Comparison of ENCODE assay signal across 17 cellular contexts in genomic region chr15:78913012-78913411, GRCh38. TPM values are rescaled to one million over a fixed set of nuclear protein-coding genes. Genes with fewer than 3 reads are reported as not detected.
DNase-seq lines count a peak whose midpoint lies in the region; ATAC-seq, FAIRE-seq and TF ChIP-seq lines count a peak whose summit lies in the region.
"Had no signal": no experiment of that assay in that cellular context is flagged by ENCODE, and none has a peak within 500 bp of the region (broad histone marks: within the 10 kb centered on the region; RNA-seq: fewer than 3 reads in every experiment).

No MANE protein-coding gene starts in this region.

- H3K27ac ChIP-seq in HepG2 (ENCODE audit: extremely low read length, insufficient read depth, low read length) (no peak overlapping the region), right lobe of liver (no peak overlapping the region), small intestine (ENCODE audit: low read depth in 1 of 2, low read length in 1 of 2) (peak overlapping the region in 1 of 2 donors; percentile 57), stomach (peak overlapping the region in 2 of 5 donors; percentile 70 to 80), neural progenitor cell (no peak overlapping the region)

- intact Hi-C loops in HepG2 (cut with micrococcal nuclease; ENCODE audit: unreplicated experiment) (no loop called here), right lobe of liver (cut with DNase I) (no loop called here), stomach (cut with DNase I; ENCODE audit: low total_unique reads) (loop anchor here (10.0 kb wide), 1 partner anchor 62 kb away; no protein-coding TSS in a partner anchor)

- no peak for TF ChIP-seq POLR2A in HepG2 (IDR thresholded peaks at IDR 0.05; ENCODE audit: insufficient read depth in 1 of 2, low read depth in 2 of 2, low read length in 2 of 2)
- no peak for TF ChIP-seq POLR2A in right lobe of liver (IDR thresholded peaks at IDR 0.05)
- no peak for TF ChIP-seq POLR2A in stomach (IDR thresholded peaks at IDR 0.05)

- H3K27me3 ChIP-seq in HepG2 (ENCODE audit: control insufficient read depth in 1 of 2, insufficient read depth in 2 of 2, low read length in 2 of 2), result no peaks in the 10 kb centered on the region
- H3K27me3 ChIP-seq in right lobe of liver, result no peaks in the 10 kb centered on the region
- H3K27me3 ChIP-seq in small intestine (ENCODE audit: control insufficient read depth in 2 of 2, insufficient read depth in 2 of 2, low read length in 2 of 2), result no peaks in the 10 kb centered on the region
- H3K27me3 ChIP-seq in stomach, result no peaks in the 10 kb centered on the region
- H3K27me3 ChIP-seq in neural progenitor cell, result no peaks in the 10 kb centered on the region

- no peaks in the 10 kb centered on the region for H3K9me3 Mint-ChIP-seq in chondrocyte (ENCODE audit: low read depth)
- no peaks in the 10 kb centered on the region for H3K9me3 Mint-ChIP-seq in neural progenitor cell
- H3K9me3 Mint-ChIP-seq: CD8-positive, alpha-beta memory T cell had no signal

- H2AFZ ChIP-seq in HepG2 (ENCODE audit: low read length), result no peak overlapping the region
- no peak overlapping the region for H2AFZ ChIP-seq in neural progenitor cell (replicated peaks)

- 98% methylated on average over 3 of the region's 3 CpGs for WGBS in HepG2 (ENCODE audit: low lambda C conversion rate)
- WGBS in right lobe of liver (ENCODE audit: insufficient coverage, low coverage, low lambda C conversion rate, missing lambda C conversion rate), result 67% methylated on average over 2 of the region's 3 CpGs
- 35 to 77% (median 59%) methylated on average over 3 of the region's 3 CpGs for WGBS in small intestine, 3 donors
- WGBS in stomach, 5 donors, result 69 to 90% (median 80%) methylated on average over 3 of the region's 3 CpGs

- peaks cover 31% of the 10 kb centered on the region for H3F3A ChIP-seq in neural progenitor cell (ENCODE audit: low read depth)

- DNase-seq in HepG2 (ENCODE audit: low spot score) (no peak), right lobe of liver (no peak), chondrocyte (ENCODE audit: low spot score) (no peak), small intestine (peak; percentile 82), stomach (no peak), NK-92 (lab: John Stamatoyannopoulos, UW; ENCODE audit: unreplicated experiment) (no peak), neural progenitor cell (ENCODE audit: low spot score) (no peak)
- DNase-seq: CD8-positive, alpha-beta memory T cell; KG1; NCI-H1694 treated with DMSO at 0.1 percent for 48 hours; NCI-H510A; NCI-H774; OCI-M1; RPMI8226 had no signal

- H3K9ac ChIP-seq in HepG2 (ENCODE audit: insufficient read depth, low read depth, low read length) (no peak overlapping the region), neural progenitor cell (no peak overlapping the region)

- TF ChIP-seq CTCF in HepG2 (CRISPR knock-in tag; IDR thresholded peaks at IDR 0.05) (no peak), right lobe of liver (IDR thresholded peaks at IDR 0.05) (no peak), chondrocyte (IDR thresholded peaks at IDR 0.05) (no peak), stomach (IDR thresholded peaks at IDR 0.05) (no peak), neural progenitor cell (IDR thresholded peaks at IDR 0.05) (no peak)

- no peak for TF ChIP-seq RAD21 in HepG2 (CRISPR knock-in tag; IDR thresholded peaks at IDR 0.05)

- H3K4me3 ChIP-seq in HepG2 (replicated peaks in 1 of 3; ENCODE audit: insufficient read depth in 1 of 3, low read depth in 2 of 3, low read length in 3 of 3) (no peak overlapping the region), right lobe of liver (no peak overlapping the region), small intestine (ENCODE audit: low read depth in 1 of 2, low read length in 2 of 2) (no peak overlapping the region), stomach (no peak overlapping the region), neural progenitor cell (no peak overlapping the region)

- H3K4me3 Mint-ChIP-seq in chondrocyte (ENCODE audit: unreplicated experiment), result no peak overlapping the region
- H3K4me3 Mint-ChIP-seq in neural progenitor cell, result no peak overlapping the region
- H3K4me3 Mint-ChIP-seq: CD8-positive, alpha-beta memory T cell had no signal

- H3K27ac Mint-ChIP-seq in chondrocyte (ENCODE audit: unreplicated experiment) (peak overlapping the region; percentile 15), neural progenitor cell (no peak overlapping the region)

- peaks cover 37% of the 10 kb centered on the region for H3K4me1 Mint-ChIP-seq in chondrocyte (ENCODE audit: low read depth)
- H3K4me1 Mint-ChIP-seq in neural progenitor cell, result peaks cover 3% of the 10 kb centered on the region

- H3K79me2 ChIP-seq in HepG2 (ENCODE audit: insufficient read depth, low read length) (no peaks in the 10 kb centered on the region), neural progenitor cell (ENCODE audit: low read depth) (no peaks in the 10 kb centered on the region)

- H4K20me1 ChIP-seq in HepG2 (ENCODE audit: insufficient read depth, low read length) (peaks cover 4% of the 10 kb centered on the region; the same call in 1 of the 2 replicates), neural progenitor cell (ENCODE audit: low read depth) (peaks cover 43% of the 10 kb centered on the region)

- no peak overlapping the region for H3K4me2 ChIP-seq in HepG2 (ENCODE audit: low read depth, low read length)
- no peak overlapping the region for H3K4me2 ChIP-seq in neural progenitor cell

- H3K4me1 ChIP-seq in HepG2 (ENCODE audit: insufficient read depth, low read length) (peaks cover 62% of the 10 kb centered on the region), right lobe of liver (peaks cover 0 to 44% (median 0%) of the 10 kb centered on the region in 4 donors), small intestine (ENCODE audit: control insufficient read depth in 2 of 2, insufficient read depth in 1 of 2, low read depth in 1 of 2, low read length in 1 of 2) (peaks cover 0 to 2% of the 10 kb centered on the region in 2 donors), stomach (peaks cover 11 to 94% (median 45%) of the 10 kb centered on the region in 4 donors), neural progenitor cell (no peaks in the 10 kb centered on the region)

- H3K27me3 Mint-ChIP-seq in chondrocyte (ENCODE audit: low read depth) (no peaks in the 10 kb centered on the region), neural progenitor cell (ENCODE audit: insufficient read depth, low read depth) (no peaks in the 10 kb centered on the region)
- H3K27me3 Mint-ChIP-seq: CD8-positive, alpha-beta memory T cell had no signal

- FAIRE-seq in HepG2 (lab: Jason Lieb, UNC) (no peak), small intestine (lab: Jason Lieb, UNC) (no peak)
- FAIRE-seq: A204.1, GM12892, GM18507 had no signal

- CTCF ChIA-PET in HepG2 (lab: Yijun Ruan, JAX; ENCODE audit: low intra/inter-chr PET ratio, low total read pairs), result no interaction called here

- H3K36me3 ChIP-seq in HepG2 (replicated peaks in 1 of 2; ENCODE audit: control insufficient read depth in 1 of 2, insufficient read depth in 2 of 2, low read length in 2 of 2), result peaks cover 9 to 42% of the 10 kb centered on the region in 2 experiments; a peak in 4 of 5 replicates
- H3K36me3 ChIP-seq in right lobe of liver, result peaks cover 5 to 24% (median 7%) of the 10 kb centered on the region in 4 donors
- peaks cover 0 to 3% of the 10 kb centered on the region in 2 donors for H3K36me3 ChIP-seq in small intestine (ENCODE audit: control insufficient read depth in 2 of 2, insufficient read depth in 2 of 2, low read length in 2 of 2)
- H3K36me3 ChIP-seq in stomach, result peaks cover 17 to 82% (median 78%) of the 10 kb centered on the region in 4 donors
- H3K36me3 ChIP-seq in neural progenitor cell, result no peaks in the 10 kb centered on the region

- no peak for TF ChIP-seq EP300 in HepG2 (IDR thresholded peaks at IDR 0.05; ENCODE audit: low read depth in 2 of 2, low read length in 2 of 2)
- no peak for TF ChIP-seq EP300 in HepG2 (CRISPR knock-in tag; IDR thresholded peaks at IDR 0.05; ENCODE audit: borderline replicate concordance)
- no peak for TF ChIP-seq EP300 in stomach (IDR thresholded peaks at IDR 0.05)

- in situ Hi-C loops in HepG2 (cut with HindIII; ENCODE audit: extremely low pct_ligation_motif_present, low pct_unique_long_range_greater_than_20kb), result no loop called here

- POLR2A ChIA-PET in HepG2 (lab: Yijun Ruan, JAX), result interaction anchor here (1.0 kb wide), 1 partner anchor 66 kb away, joined by 4 read pairs; no protein-coding TSS in a partner anchor

- no peaks in the 10 kb centered on the region for H3K9me3 ChIP-seq in HepG2 (ENCODE audit: low read length)
- H3K9me3 ChIP-seq in right lobe of liver, result no peaks in the 10 kb centered on the region
- no peaks in the 10 kb centered on the region for H3K9me3 ChIP-seq in small intestine (ENCODE audit: control insufficient read depth, low read depth)
- no peaks in the 10 kb centered on the region for H3K9me3 ChIP-seq in stomach
- no peaks in the 10 kb centered on the region for H3K9me3 ChIP-seq in neural progenitor cell (ENCODE audit: low read depth)

- H3K36me3 Mint-ChIP-seq in chondrocyte (ENCODE audit: low read depth) (peaks cover 39% of the 10 kb centered on the region), neural progenitor cell (peaks cover 32% of the 10 kb centered on the region)

- ATAC-seq in HepG2 (no peak), right lobe of liver (no peak)

- BruUV-seq in HepG2 (replicated peaks; lab: Mats Ljungman, UMichigan), result no TSS peak

RNA-seq across cellular contexts. Expression of gene CTSH, which starts 31.8 kb away (rescaled TPM):
- total RNA-seq in HepG2 (2016; rRNA removed; fragmentation: Illumina TruSeq; extraction: Trizol), result 145 and 265 TPM in 2 replicates
- total RNA-seq in HepG2 (2016; cell fraction: cytosol; rRNA removed; fragmentation: Illumina TruSeq; extraction: Trizol; ENCODE audit: low read depth), result 38.3 and 41.8 TPM in 2 replicates
- total RNA-seq in HepG2 (2016; cell fraction: insoluble cytoplasmic fraction; rRNA removed; fragmentation: Illumina TruSeq; extraction: Trizol), result 147 and 263 TPM in 2 replicates
- total RNA-seq in HepG2 (2016; cell fraction: membrane; rRNA removed; fragmentation: Illumina TruSeq; extraction: Trizol), result 76.7 and 76.8 TPM in 2 replicates
- 192 and 212 TPM in 2 replicates for total RNA-seq in HepG2 (2016; cell fraction: nucleus; rRNA removed; fragmentation: Illumina TruSeq; extraction: Trizol)
- polyA plus RNA-seq in HepG2 (2011; rRNA removed), result 653 and 707 TPM in 2 replicates
- polyA plus RNA-seq in HepG2 (2011; cell fraction: cytosol; rRNA removed), result 619 and 690 TPM in 2 replicates
- 438 and 468 TPM in 2 replicates for polyA plus RNA-seq in HepG2 (2011; cell fraction: nucleus; rRNA removed)
- 370 and 429 TPM in 2 replicates for polyA plus RNA-seq in HepG2 (2012)
- polyA plus RNA-seq in HepG2 (2016; cell fraction: cytosol; fragmentation: Illumina TruSeq; extraction: Trizol; ENCODE audit: low read depth), result 85.5 and 99.3 TPM in 2 replicates
- polyA plus RNA-seq in HepG2 (2016; cell fraction: insoluble cytoplasmic fraction; fragmentation: Illumina TruSeq; extraction: Trizol; ENCODE audit: low read depth), result 143 and 146 TPM in 2 replicates
- 90.8 and 95.9 TPM in 2 replicates for polyA plus RNA-seq in HepG2 (2016; cell fraction: membrane; fragmentation: Illumina TruSeq; extraction: Trizol; ENCODE audit: low read depth)
- polyA plus RNA-seq in HepG2 (2016; cell fraction: nucleus; fragmentation: Illumina TruSeq; extraction: Trizol; ENCODE audit: insufficient read depth, low read depth), result 337 and 346 TPM in 2 replicates
- 0.44 and 261 TPM in 2 replicates for polyA minus RNA-seq in HepG2 (2011; rRNA and poly(A)+ RNA removed; ENCODE audit: low replicate concordance)
- polyA minus RNA-seq in HepG2 (2011; cell fraction: cytosol; rRNA and poly(A)+ RNA removed), result 172 and 190 TPM in 2 replicates
- polyA minus RNA-seq in HepG2 (2011; cell fraction: nucleus; rRNA and poly(A)+ RNA removed), result 126 and 165 TPM in 2 replicates
- 100 to 1,000 TPM in 2 of 6 experiments, 10 to 100 TPM in 4; 32.0 to 183 (median 98.1) TPM for total RNA-seq in right lobe of liver
- total RNA-seq in chondrocyte, result 12.0 to 22.5 TPM (median 22.0 TPM) in 3 replicates
- 100 to 1,000 TPM; 116 to 208 (median 126) TPM for polyA plus RNA-seq in small intestine
- total RNA-seq in stomach, result 100 to 1,000 TPM; 173 to 386 (median 309) TPM
- polyA plus RNA-seq in stomach, result 100 to 1,000 TPM in 2 of 3 donors, 10 to 100 TPM in 1; 79.3 to 193 (median 125) TPM
- total RNA-seq in neural progenitor cell (ENCODE audit: low replicate concordance), result 3.5 and 9.0 TPM in 2 replicates

RNA-seq across cellular contexts. Expression of gene MORF4L1, which starts 40.3 kb away (rescaled TPM):
- total RNA-seq in HepG2 (2016; rRNA removed; fragmentation: Illumina TruSeq; extraction: Trizol) (218 and 361 TPM in 2 replicates), right lobe of liver (100 to 1,000 TPM in 4 of 6 experiments, 10 to 100 TPM in 2; 86.9 to 126 (median 115) TPM), chondrocyte (491 to 545 TPM (median 512 TPM) in 3 replicates), stomach (100 to 1,000 TPM in 4 of 5 donors, 10 to 100 TPM in 1; 78.8 to 545 (median 273) TPM), neural progenitor cell (ENCODE audit: low replicate concordance) (633 and 930 TPM in 2 replicates)
- 66.4 and 72.5 TPM in 2 replicates for total RNA-seq in HepG2 (2016; cell fraction: cytosol; rRNA removed; fragmentation: Illumina TruSeq; extraction: Trizol; ENCODE audit: low read depth)
- 223 and 347 TPM in 2 replicates for total RNA-seq in HepG2 (2016; cell fraction: insoluble cytoplasmic fraction; rRNA removed; fragmentation: Illumina TruSeq; extraction: Trizol)
- total RNA-seq in HepG2 (2016; cell fraction: membrane; rRNA removed; fragmentation: Illumina TruSeq; extraction: Trizol), result 116 and 131 TPM in 2 replicates
- 154 and 168 TPM in 2 replicates for total RNA-seq in HepG2 (2016; cell fraction: nucleus; rRNA removed; fragmentation: Illumina TruSeq; extraction: Trizol)
- polyA plus RNA-seq in HepG2 (2011; rRNA removed) (182 and 219 TPM in 2 replicates), small intestine (100 to 1,000 TPM; 157 to 235 (median 213) TPM), stomach (100 to 1,000 TPM; 126 to 371 (median 260) TPM)
- polyA plus RNA-seq in HepG2 (2011; cell fraction: cytosol; rRNA removed), result 86.8 and 139 TPM in 2 replicates
- polyA plus RNA-seq in HepG2 (2011; cell fraction: nucleus; rRNA removed), result 33.5 and 47.3 TPM in 2 replicates
- polyA plus RNA-seq in HepG2 (2012), result 278 and 287 TPM in 2 replicates
- 106 and 118 TPM in 2 replicates for polyA plus RNA-seq in HepG2 (2016; cell fraction: cytosol; fragmentation: Illumina TruSeq; extraction: Trizol; ENCODE audit: low read depth)
- 520 and 546 TPM in 2 replicates for polyA plus RNA-seq in HepG2 (2016; cell fraction: insoluble cytoplasmic fraction; fragmentation: Illumina TruSeq; extraction: Trizol; ENCODE audit: low read depth)
- polyA plus RNA-seq in HepG2 (2016; cell fraction: membrane; fragmentation: Illumina TruSeq; extraction: Trizol; ENCODE audit: low read depth), result 179 and 180 TPM in 2 replicates
- 220 and 225 TPM in 2 replicates for polyA plus RNA-seq in HepG2 (2016; cell fraction: nucleus; fragmentation: Illumina TruSeq; extraction: Trizol; ENCODE audit: insufficient read depth, low read depth)
- 31.6 and 63.1 TPM in 2 replicates for polyA minus RNA-seq in HepG2 (2011; rRNA and poly(A)+ RNA removed; ENCODE audit: low replicate concordance)
- 79.8 and 80.8 TPM in 2 replicates for polyA minus RNA-seq in HepG2 (2011; cell fraction: cytosol; rRNA and poly(A)+ RNA removed)
- polyA minus RNA-seq in HepG2 (2011; cell fraction: nucleus; rRNA and poly(A)+ RNA removed), result 155 and 159 TPM in 2 replicates
